ENCODE assay signal across 27 cellular contexts in genomic region chr11:6841694-6842093, GRCh38. TPM values are rescaled to one million over a fixed set of nuclear protein-coding genes. Genes with fewer than 3 reads are reported as not detected.
"Had no signal": no experiment of that assay in that cellular context is flagged by ENCODE, and none has a peak within 500 bp of the region (broad histone marks: within the 10 kb centered on the region; RNA-seq: fewer than 3 reads in every experiment).

No MANE protein-coding gene starts in this region.

- H3K36me3 ChIP-seq: brain microvascular endothelial cell, cardiac muscle cell had no signal

- H3K27ac ChIP-seq: brain microvascular endothelial cell, cardiac muscle cell, SK-N-MC, VCaP had no signal

- ATAC-seq: activated T-helper 17 cell treated with anti-CD3 and anti-CD28 coated beads, Interleukin-2, amount 50 U/mL, for 72 hours; Panc1; Right ventricle myocardium inferior; T-cell had no signal

- H3K27me3 ChIP-seq: brain microvascular endothelial cell, cardiac muscle cell had no signal

- DNase-seq: activated CD4-positive, alpha-beta memory T cell treated with anti-CD3 and anti-CD28 coated beads for 36 hours; activated CD4-positive, alpha-beta T cell treated with anti-CD3 and anti-CD28 coated beads, Interleukin-2, amount 10 ng/mL, durations not matched to agents 7 days and 5 days; activated CD4-positive, CD25-positive, alpha-beta regulatory T cell; activated gamma-delta T cell; activated naive CD4-positive, alpha-beta T cell treated with anti-CD3 and anti-CD28 coated beads for 36 hours; activated T-cell treated with anti-CD3 and anti-CD28 coated beads for 4 hours; activated T-cell treated with anti-CD3 and anti-CD28 coated beads, Interleukin-2, amount 50 U/mL, for 48 hours; brain microvascular endothelial cell; NCI-H1105 treated with DMSO at 0.1 percent for 48 hours; NCI-H1436 treated with DMSO at 0.1 percent for 48 hours; NCI-H187 treated with DMSO at 0.1 percent for 48 hours; NCI-H2171; NCI-H2227 treated with DMSO at 0.1 percent for 48 hours; NCI-H446 treated with DMSO at 0.1 percent for 48 hours; NCI-H526; NCI-H774; OCI-M1; RPMI8226; T-cell; T1000 had no signal

- H3K4me3 ChIP-seq: cardiac muscle cell, SK-N-MC had no signal

RNA-seq across cellular contexts. Expression of gene OR10A5, which starts 3.8 kb away (rescaled TPM):
- total RNA-seq: activated CD4-positive, alpha-beta memory T cell treated with anti-CD3 and anti-CD28 coated beads for 36 hours; activated CD4-positive, alpha-beta T cell treated with anti-CD3 and anti-CD28 coated beads, Interleukin-2, amount 10 ng/mL, durations not matched to agents 7 days and 5 days; activated CD8-positive, alpha-beta memory T cell treated with anti-CD3 and anti-CD28 coated beads for 36 hours; activated naive CD4-positive, alpha-beta T cell treated with anti-CD3 and anti-CD28 coated beads for 36 hours; activated T-helper 17 cell treated with anti-CD3 and anti-CD28 coated beads, Interleukin-2, amount 50 U/mL, for 72 hours; cardiac muscle cell; Right ventricle myocardium inferior; T-cell had no signal
- polyA plus RNA-seq: cardiac muscle cell had no signal

RNA-seq across cellular contexts. Expression of gene OR10A2, which starts 21.2 kb away (rescaled TPM):
- total RNA-seq: activated CD4-positive, alpha-beta memory T cell treated with anti-CD3 and anti-CD28 coated beads for 36 hours; activated CD4-positive, alpha-beta T cell treated with anti-CD3 and anti-CD28 coated beads, Interleukin-2, amount 10 ng/mL, durations not matched to agents 7 days and 5 days; activated CD8-positive, alpha-beta memory T cell treated with anti-CD3 and anti-CD28 coated beads for 36 hours; activated naive CD4-positive, alpha-beta T cell treated with anti-CD3 and anti-CD28 coated beads for 36 hours; activated T-helper 17 cell treated with anti-CD3 and anti-CD28 coated beads, Interleukin-2, amount 50 U/mL, for 72 hours; cardiac muscle cell; Right ventricle myocardium inferior; T-cell had no signal

RNA-seq across cellular contexts. Expression of gene OR10A4, which starts 34.7 kb away (rescaled TPM):
- total RNA-seq: activated CD4-positive, alpha-beta memory T cell treated with anti-CD3 and anti-CD28 coated beads for 36 hours; activated CD4-positive, alpha-beta T cell treated with anti-CD3 and anti-CD28 coated beads, Interleukin-2, amount 10 ng/mL, durations not matched to agents 7 days and 5 days; activated CD8-positive, alpha-beta memory T cell treated with anti-CD3 and anti-CD28 coated beads for 36 hours; activated naive CD4-positive, alpha-beta T cell treated with anti-CD3 and anti-CD28 coated beads for 36 hours; activated T-helper 17 cell treated with anti-CD3 and anti-CD28 coated beads, Interleukin-2, amount 50 U/mL, for 72 hours; cardiac muscle cell; Right ventricle myocardium inferior; T-cell had no signal
- polyA plus RNA-seq: cardiac muscle cell had no signal

RNA-seq across cellular contexts. Expression of gene OR6A2, which starts 42.2 kb away (rescaled TPM):
- total RNA-seq: activated CD4-positive, alpha-beta memory T cell treated with anti-CD3 and anti-CD28 coated beads for 36 hours; activated CD4-positive, alpha-beta T cell treated with anti-CD3 and anti-CD28 coated beads, Interleukin-2, amount 10 ng/mL, durations not matched to agents 7 days and 5 days; Right ventricle myocardium inferior had no signal

RNA-seq across cellular contexts. Expression of gene OR2D2, which starts 50.6 kb away (rescaled TPM):
- total RNA-seq: activated CD4-positive, alpha-beta memory T cell treated with anti-CD3 and anti-CD28 coated beads for 36 hours; activated CD4-positive, alpha-beta T cell treated with anti-CD3 and anti-CD28 coated beads, Interleukin-2, amount 10 ng/mL, durations not matched to agents 7 days and 5 days; activated CD8-positive, alpha-beta memory T cell treated with anti-CD3 and anti-CD28 coated beads for 36 hours; activated naive CD4-positive, alpha-beta T cell treated with anti-CD3 and anti-CD28 coated beads for 36 hours; activated T-helper 17 cell treated with anti-CD3 and anti-CD28 coated beads, Interleukin-2, amount 50 U/mL, for 72 hours; cardiac muscle cell; Right ventricle myocardium inferior; T-cell had no signal
- polyA plus RNA-seq: cardiac muscle cell had no signal
